In genomic region chr7:13279854-13280435, GRCh38 we compare ENCODE assay signal across 10 cellular contexts.
A peak's percentile ranks its signal among the peaks of the same experiment; 100 is the strongest.
DNase-seq lines count a peak whose midpoint lies in the region; ATAC-seq and TF ChIP-seq lines count a peak whose summit lies in the region.
"Had no signal": no experiment of that assay in that cellular context is flagged by ENCODE, and none has a peak within 500 bp of the region (broad histone marks: within the 10 kb centered on the region; RNA-seq: fewer than 3 reads in every experiment).

No MANE protein-coding gene starts in this region.

- no peaks in the 10 kb centered on the region for H3K9me3 ChIP-seq in neural cell (ENCODE audit: low read length)
- H3K9me3 ChIP-seq: BLaER1 treated with 17β-estradiol and CSF1 and Interleukin-3, amounts not matched to agents 10 nM and 100 nM had no signal

- H3K9me2 ChIP-seq in neural cell (ENCODE audit: insufficient read depth, low read length), result no peaks in the 10 kb centered on the region

- no peak overlapping the region for H3K4me3 ChIP-seq in neural cell (ENCODE audit: low read length)
- H3K4me3 ChIP-seq: BLaER1 treated with 17β-estradiol and CSF1 and Interleukin-3, amounts not matched to agents 10 nM and 100 nM had no signal

- CTCF ChIA-PET in activated CD4-positive, alpha-beta memory T cell treated with anti-CD3 and anti-CD28 coated beads for 36 hours (lab: Charles Lee), result interaction anchor here (0.6 to 3.4 kb wide), 7 partner anchors 14 to 1412 kb away, joined by 3 to 44 read pairs (median 4); no protein-coding TSS in a partner anchor

- peak; percentile 77 for TF ChIP-seq RAD21 in neural cell (conservative IDR thresholded peaks at IDR 0.05)

- no peak for TF ChIP-seq EP300 in neural cell (conservative IDR thresholded peaks at IDR 0.05; ENCODE audit: poor library complexity, severe bottlenecking)

- peak; percentile 59 for DNase-seq in NCI-H1436 (lab: John Stamatoyannopoulos, UW)
- DNase-seq in NCI-H1436 treated with DMSO at 0.1 percent for 48 hours (lab: John Stamatoyannopoulos, UW), result no peak
- peak; percentile 42 for DNase-seq in NCI-H345 treated with DMSO at 0.1 percent for 48 hours (lab: John Stamatoyannopoulos, UW; ENCODE audit: unreplicated experiment)
- peak; percentile 67 for DNase-seq in cerebellar cortex (ENCODE audit: low spot score)
- DNase-seq in T-helper 9 cell, result no peak
- DNase-seq in activated CD4-positive, alpha-beta memory T cell treated with anti-CD3 and anti-CD28 coated beads for 36 hours, result no peak

- POLR2A ChIA-PET in activated CD4-positive, alpha-beta memory T cell treated with anti-CD3 and anti-CD28 coated beads for 36 hours (lab: Charles Lee), result no interaction called here

- intact Hi-C loops in activated CD4-positive, alpha-beta memory T cell treated with anti-CD3 and anti-CD28 coated beads for 36 hours (cut with micrococcal nuclease), result loop anchor here (1.0 to 5.0 kb wide), 3 partner anchors 462 to 1411 kb away; no protein-coding TSS in a partner anchor

- no peaks in the 10 kb centered on the region for H3K27me3 ChIP-seq in neural cell (ENCODE audit: insufficient read depth, low read depth, low read length)
- H3K27me3 ChIP-seq: BLaER1 treated with 17β-estradiol and CSF1 and Interleukin-3, amounts not matched to agents 10 nM and 100 nM had no signal

- H3K9me3 Mint-ChIP-seq in activated CD4-positive, alpha-beta memory T cell treated with anti-CD3 and anti-CD28 coated beads for 36 hours, result no peaks in the 10 kb centered on the region
- H3K9me3 Mint-ChIP-seq: T-helper 1 cell treated with Interleukin-12 subunit alpha and Interleukin-12 subunit beta and Interleukin-4 antibody, amounts not matched to agents 30 μg/mL and 1 μg/mL, for 36 hours had no signal

- no peak overlapping the region for H3K27ac Mint-ChIP-seq in activated CD4-positive, alpha-beta memory T cell treated with anti-CD3 and anti-CD28 coated beads for 36 hours
- H3K27ac Mint-ChIP-seq: T-helper 1 cell treated with Interleukin-12 subunit alpha and Interleukin-12 subunit beta and Interleukin-4 antibody, amounts not matched to agents 30 μg/mL and 1 μg/mL, for 36 hours had no signal

- no peaks in the 10 kb centered on the region for H3K79me2 ChIP-seq in neural cell (replicated peaks; ENCODE audit: insufficient read depth, low read length)

- TF ChIP-seq CTCF in neural cell (IDR thresholded peaks at IDR 0.05; ENCODE audit: poor library complexity, severe bottlenecking), result peak; percentile 67

- no peaks in the 10 kb centered on the region for H3F3A ChIP-seq in neural cell (ENCODE audit: insufficient read depth, low read length, poor library complexity, severe bottlenecking)

- no peaks in the 10 kb centered on the region for H4K20me1 ChIP-seq in neural cell (ENCODE audit: insufficient read depth)
- H4K20me1 ChIP-seq: BLaER1 treated with 17β-estradiol and CSF1 and Interleukin-3, amounts not matched to agents 10 nM and 100 nM had no signal

- no peak overlapping the region for H3K4me2 ChIP-seq in neural cell (ENCODE audit: low read length)
- H3K4me2 ChIP-seq: BLaER1 treated with 17β-estradiol and CSF1 and Interleukin-3, amounts not matched to agents 10 nM and 100 nM had no signal

- no peak overlapping the region for H3K27ac ChIP-seq in neural cell (ENCODE audit: low read length)
- H3K27ac ChIP-seq: BLaER1 treated with 17β-estradiol and CSF1 and Interleukin-3, amounts not matched to agents 10 nM and 100 nM had no signal

- H3K36me3 Mint-ChIP-seq in activated CD4-positive, alpha-beta memory T cell treated with anti-CD3 and anti-CD28 coated beads for 36 hours, result no peaks in the 10 kb centered on the region

- ATAC-seq in GM18498 (IDR thresholded peaks at IDR 0.05; ENCODE audit: unreplicated experiment), result no peak

- no peaks in the 10 kb centered on the region for H3K36me3 ChIP-seq in neural cell (ENCODE audit: insufficient read depth, low read length)
- H3K36me3 ChIP-seq: BLaER1 treated with 17β-estradiol and CSF1 and Interleukin-3, amounts not matched to agents 10 nM and 100 nM had no signal

- H3K27me3 Mint-ChIP-seq in activated CD4-positive, alpha-beta memory T cell treated with anti-CD3 and anti-CD28 coated beads for 36 hours, result peaks cover 8% of the 10 kb centered on the region

- no peaks in the 10 kb centered on the region for H3K4me1 Mint-ChIP-seq in activated CD4-positive, alpha-beta memory T cell treated with anti-CD3 and anti-CD28 coated beads for 36 hours (ENCODE audit: low read depth)

- no peak overlapping the region for H3K9ac ChIP-seq in neural cell (ENCODE audit: low read length)
- H3K9ac ChIP-seq: BLaER1 treated with 17β-estradiol and CSF1 and Interleukin-3, amounts not matched to agents 10 nM and 100 nM had no signal

- H3K4me3 Mint-ChIP-seq in activated CD4-positive, alpha-beta memory T cell treated with anti-CD3 and anti-CD28 coated beads for 36 hours, result no peak overlapping the region
- H3K4me3 Mint-ChIP-seq: T-helper 1 cell treated with Interleukin-12 subunit alpha and Interleukin-12 subunit beta and Interleukin-4 antibody, amounts not matched to agents 30 μg/mL and 1 μg/mL, for 36 hours had no signal

- H2AFZ ChIP-seq in neural cell (ENCODE audit: low read depth, low read length), result no peak overlapping the region

TF ChIP-seq in neural cell, 6 proteins besides CTCF, POLR2A, EP300 and RAD21:
- TF ChIP-seq SMC3 (conservative IDR thresholded peaks at IDR 0.05; ENCODE audit: poor library complexity) (peak; percentile 78), EZH2 (IDR thresholded peaks at IDR 0.05; ENCODE audit: borderline replicate concordance, insufficient read depth, low read length, poor library complexity, severe bottlenecking) (no peak), POLR2AphosphoS5 (IDR thresholded peaks at IDR 0.05) (no peak)
TF ChIP-seq in neural cell: peak in this region for 1.

Comparison
In these comparisons a context has a peak if more than half of its experiments do, and no peak if none do; other contexts are left out.
1. DNase-seq: peak in NCI-H1436 (single experiment), NCI-H345 treated with DMSO at 0.1 percent for 48 hours (single experiment) and cerebellar cortex (single experiment); none in NCI-H1436 treated with DMSO at 0.1 percent for 48 hours (single experiment), T-helper 9 cell (single experiment) and activated CD4-positive, alpha-beta memory T cell treated with anti-CD3 and anti-CD28 coated beads for 36 hours (single experiment).